In the genomic region with DNA sequence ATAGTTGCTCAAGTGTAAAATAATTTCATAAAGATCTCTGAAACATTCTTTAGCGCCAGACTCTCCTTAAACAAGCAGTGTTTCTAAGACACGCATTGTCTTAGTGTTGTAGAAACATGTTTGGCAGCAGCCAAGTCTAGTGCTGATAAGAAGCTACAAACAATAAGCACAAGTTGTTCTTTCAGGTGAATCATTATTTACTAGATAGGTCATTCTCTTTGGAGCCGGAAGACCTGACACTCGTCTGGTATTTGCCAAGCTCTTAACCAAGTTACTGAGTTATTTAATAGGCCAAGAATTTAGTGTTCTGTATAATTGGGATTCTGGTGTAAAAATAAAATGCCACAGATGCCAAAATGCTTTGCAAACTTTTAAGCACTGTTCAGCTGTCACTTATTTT, we compare ENCODE assay signal across 11 cellular contexts.
DNase-seq lines count a peak whose midpoint lies in the region; TF ChIP-seq lines count a peak whose summit lies in the region.
"Had no signal": no experiment of that assay in that cellular context is flagged by ENCODE, and none has a peak within 500 bp of the region (broad histone marks: within the 10 kb centered on the region; RNA-seq: fewer than 3 reads in every experiment).

No MANE protein-coding gene starts in this region.

- no peak overlapping the region for H3K9ac ChIP-seq in adipocyte (ENCODE audit: low read length)

- no TSS peak for BruUV-seq in MCF 10A (replicated peaks; lab: Mats Ljungman, UMichigan)

- H3K4me1 ChIP-seq in breast epithelium (no peaks in the 10 kb centered on the region), adipocyte (ENCODE audit: control insufficient read depth, insufficient read depth, low read length) (no peaks in the 10 kb centered on the region), thyroid gland (peaks cover 9 to 12% of the 10 kb centered on the region in 2 donors)

- POLR2A ChIA-PET in MCF 10A (lab: Yijun Ruan, JAX), result interaction anchor here (0.6 kb wide), 1 partner anchor 157 kb away, joined by 4 read pairs; no protein-coding TSS in a partner anchor

- H3K9me3 ChIP-seq in breast epithelium (no peaks in the 10 kb centered on the region), adipocyte (ENCODE audit: control insufficient read depth, low read length) (no peaks in the 10 kb centered on the region), thyroid gland (no peaks in the 10 kb centered on the region)

- DNase-seq in MCF 10A (ENCODE audit: unreplicated experiment) (peak; percentile 35), breast epithelium (ENCODE audit: low spot score in 2 of 2) (no peak), adipocyte (ENCODE audit: low read depth) (peak; percentile 16), kidney tubule cell (ENCODE audit: low spot score) (peak; percentile 87), thyroid gland (peak in 1 of 2 donors; percentile 4), NCI-H345 treated with DMSO at 0.1 percent for 48 hours (lab: John Stamatoyannopoulos, UW; ENCODE audit: unreplicated experiment) (no peak), NAMALWA (ENCODE audit: low spot score) (no peak)
- DNase-seq in activated naive CD4-positive, alpha-beta T cell treated with anti-CD3 and anti-CD28 coated beads, Interleukin-2, amount 50 U/mL, for 16 hours, result no peak
- DNase-seq: activated CD8-positive, alpha-beta T cell treated with anti-CD3 and anti-CD28 coated beads, Interleukin-2, amount 10 ng/mL, durations not matched to agents 7 days and 5 days; activated naive CD8-positive, alpha-beta T cell treated with anti-CD3 and anti-CD28 coated beads, Interleukin-2, amount 10 ng/mL, durations not matched to agents 7 days and 5 days; NCI-H526 treated with DMSO at 0.1 percent for 48 hours had no signal

- H3K9me3 Mint-ChIP-seq in MCF 10A (ENCODE audit: unreplicated experiment), result peaks cover 7% of the 10 kb centered on the region
- H3K9me3 Mint-ChIP-seq: activated naive CD8-positive, alpha-beta T cell treated with anti-CD3 and anti-CD28 coated beads, Interleukin-2, amount 10 ng/mL, durations not matched to agents 7 days and 5 days had no signal

- no peak overlapping the region for H3K4me3 Mint-ChIP-seq in MCF 10A (ENCODE audit: unreplicated experiment)
- H3K4me3 Mint-ChIP-seq: activated CD8-positive, alpha-beta T cell treated with anti-CD3 and anti-CD28 coated beads, Interleukin-2, amount 10 ng/mL, durations not matched to agents 7 days and 5 days; activated naive CD8-positive, alpha-beta T cell treated with anti-CD3 and anti-CD28 coated beads, Interleukin-2, amount 10 ng/mL, durations not matched to agents 7 days and 5 days had no signal

- H3K4me3 ChIP-seq in breast epithelium, result no peak overlapping the region
- H3K4me3 ChIP-seq in adipocyte (ENCODE audit: low read length), result no peak overlapping the region
- H3K4me3 ChIP-seq in thyroid gland (replicated peaks in 1 of 3), result no peak overlapping the region

- CTCF ChIA-PET in MCF 10A (lab: Yijun Ruan, JAX), result interaction anchor here (1.1 kb wide), 1 partner anchor 47 kb away, joined by 4 read pairs; no protein-coding TSS in a partner anchor

- intact Hi-C loops in MCF 10A (cut with micrococcal nuclease), result no loop called here
- intact Hi-C loops in breast epithelium (cut with DNase I; ENCODE audit: low total_unique reads), result loop anchor here (10.0 kb wide), 1 partner anchor 814 kb away; no protein-coding TSS in a partner anchor
- intact Hi-C loops in thyroid gland (cut with DNase I), result no loop called here

- no peaks in the 10 kb centered on the region for H3K27me3 ChIP-seq in breast epithelium
- no peaks in the 10 kb centered on the region for H3K27me3 ChIP-seq in adipocyte (replicated peaks; ENCODE audit: control insufficient read depth, insufficient read depth, low read length)
- H3K27me3 ChIP-seq in thyroid gland, result no peaks in the 10 kb centered on the region

- H3K36me3 ChIP-seq in breast epithelium (no peaks in the 10 kb centered on the region), adipocyte (ENCODE audit: control insufficient read depth, insufficient read depth, low read length, severe bottlenecking) (no peaks in the 10 kb centered on the region), thyroid gland (no peaks in the 10 kb centered on the region)

- peak overlapping the region; percentile 76 for H3K27ac Mint-ChIP-seq in MCF 10A (ENCODE audit: low read depth, unreplicated experiment)
- H3K27ac Mint-ChIP-seq: activated CD8-positive, alpha-beta T cell treated with anti-CD3 and anti-CD28 coated beads, Interleukin-2, amount 10 ng/mL, durations not matched to agents 7 days and 5 days; activated naive CD8-positive, alpha-beta T cell treated with anti-CD3 and anti-CD28 coated beads, Interleukin-2, amount 10 ng/mL, durations not matched to agents 7 days and 5 days had no signal

- TF ChIP-seq POLR2A in breast epithelium (IDR thresholded peaks at IDR 0.05) (no peak), thyroid gland (IDR thresholded peaks at IDR 0.05) (no peak)

- H3K27ac ChIP-seq in breast epithelium (no peak overlapping the region), thyroid gland (peak overlapping the region in 2 of 3 donors; percentile 18 to 20)

- H3K36me3 Mint-ChIP-seq in MCF 10A (ENCODE audit: insufficient read depth, unreplicated experiment), result no peaks in the 10 kb centered on the region
- H3K36me3 Mint-ChIP-seq: activated naive CD8-positive, alpha-beta T cell treated with anti-CD3 and anti-CD28 coated beads, Interleukin-2, amount 10 ng/mL, durations not matched to agents 7 days and 5 days had no signal

- 15 to 20% methylated on average over 4 of the region's 4 CpGs for WGBS in thyroid gland, 2 donors

- TF ChIP-seq CTCF in MCF 10A (IDR thresholded peaks at IDR 0.05; ENCODE audit: unreplicated experiment) (no peak), breast epithelium (IDR thresholded peaks at IDR 0.05) (no peak), thyroid gland (IDR thresholded peaks at IDR 0.05) (no peak)

- peaks cover 10% of the 10 kb centered on the region for H3K4me1 Mint-ChIP-seq in MCF 10A (ENCODE audit: insufficient read depth, unreplicated experiment)
- H3K4me1 Mint-ChIP-seq: activated naive CD8-positive, alpha-beta T cell treated with anti-CD3 and anti-CD28 coated beads, Interleukin-2, amount 10 ng/mL, durations not matched to agents 7 days and 5 days had no signal

- H3K27me3 Mint-ChIP-seq in MCF 10A (ENCODE audit: insufficient read depth, unreplicated experiment), result no peaks in the 10 kb centered on the region
- H3K27me3 Mint-ChIP-seq: activated naive CD8-positive, alpha-beta T cell treated with anti-CD3 and anti-CD28 coated beads, Interleukin-2, amount 10 ng/mL, durations not matched to agents 7 days and 5 days had no signal

Comparison
In these comparisons a context has a peak if more than half of its experiments do, and no peak if none do; other contexts are left out.
1. DNase-seq: peak in MCF 10A (single experiment), adipocyte (single experiment) and kidney tubule cell (single experiment); none in breast epithelium (0 of 2), NCI-H345 treated with DMSO at 0.1 percent for 48 hours (single experiment), activated naive CD4-positive, alpha-beta T cell treated with anti-CD3 and anti-CD28 coated beads, Interleukin-2, amount 50 U/mL, for 16 hours (single experiment) and NAMALWA (single experiment).
2. H3K27ac ChIP-seq: peak in thyroid gland (2 of 3); none in breast epithelium (0 of 2).